8 cellular contexts compared by ENCODE assay signal in genomic region chr12:42568952-42569916, GRCh38. TPM values are rescaled to one million over a fixed set of nuclear protein-coding genes. Genes with fewer than 3 reads are reported as not detected.
DNase-seq lines count a peak whose midpoint lies in the region; FAIRE-seq and TF ChIP-seq lines count a peak whose summit lies in the region.

No MANE protein-coding gene starts in this region.

- no peak overlapping the region for H3K4me3 Mint-ChIP-seq in CD4-positive, alpha-beta memory T cell

- WGBS in esophagus muscularis mucosa, result 28% methylated on average over 6 of the region's 6 CpGs

- peaks cover 0 to 1% of the 10 kb centered on the region in 2 donors for H3K27me3 Mint-ChIP-seq in CD4-positive, alpha-beta memory T cell

- peak; percentile 87 for FAIRE-seq in GM19239 (lab: Jason Lieb, UNC)

- TF ChIP-seq CTCF in esophagus muscularis mucosa (IDR thresholded peaks at IDR 0.05) (peak; percentile 44 to 61 (median 49)), osteoblast (IDR thresholded peaks at IDR 0.05; ENCODE audit: extremely low read depth, low read depth, low read length) (peak; percentile 57)

- no peaks in the 10 kb centered on the region for H3K27me3 ChIP-seq in esophagus muscularis mucosa
- no peaks in the 10 kb centered on the region for H3K27me3 ChIP-seq in osteoblast (ENCODE audit: insufficient read depth, low read length)
- no peaks in the 10 kb centered on the region for H3K27me3 ChIP-seq in CD4-positive, alpha-beta memory T cell (ENCODE audit: insufficient read depth, low read length)

- TF ChIP-seq POLR2A in esophagus muscularis mucosa (IDR thresholded peaks at IDR 0.05; ENCODE audit: low read depth), result no peak

- no peak for TF ChIP-seq EP300 in esophagus muscularis mucosa (IDR thresholded peaks at IDR 0.05)

- H3K9me3 ChIP-seq in esophagus muscularis mucosa, result no peaks in the 10 kb centered on the region
- no peaks in the 10 kb centered on the region for H3K9me3 ChIP-seq in osteoblast (ENCODE audit: low read depth, low read length)
- H3K9me3 ChIP-seq in CD4-positive, alpha-beta memory T cell (ENCODE audit: control insufficient read depth in 1 of 2, low read length in 2 of 2), result no peaks in the 10 kb centered on the region

- H3K4me2 ChIP-seq in osteoblast (ENCODE audit: insufficient read depth, low read length), result no peak overlapping the region

- H4K20me1 ChIP-seq in osteoblast (ENCODE audit: insufficient read depth, low read length), result peaks cover 15% of the 10 kb centered on the region

- intact Hi-C loops in esophagus muscularis mucosa (cut with DNase I) (loop anchor here (2.0 kb wide), 1 partner anchor 86 kb away; no protein-coding TSS in a partner anchor), posterior cingulate gyrus (cut with DNase I) (loop anchor here (2.0 kb wide), 1 partner anchor 86 kb away; no protein-coding TSS in a partner anchor)
- intact Hi-C loops in CD4-positive, alpha-beta memory T cell (cut with micrococcal nuclease), result loop anchor here (5.0 kb wide), 2 partner anchors 87 to 1622 kb away; no protein-coding TSS in a partner anchor

- CTCF ChIA-PET in CD4-positive, alpha-beta memory T cell (lab: Charles Lee; ENCODE audit: partially characterized antibody), result interaction anchor here (1.1 to 2.0 kb wide), 2 partner anchors 9 to 14 kb away, joined by 4 to 5 read pairs; no protein-coding TSS in a partner anchor

- H3K4me3 ChIP-seq in esophagus muscularis mucosa, result no peak overlapping the region
- H3K4me3 ChIP-seq in osteoblast (ENCODE audit: insufficient read depth, low read length), result no peak overlapping the region
- no peak overlapping the region for H3K4me3 ChIP-seq in CD4-positive, alpha-beta memory T cell (ENCODE audit: low read length in 2 of 2)

- peak; percentile 41 for DNase-seq in CD1c-positive myeloid dendritic cell (ENCODE audit: extremely low spot score)
- peak; percentile 17 for DNase-seq in GM19239 (ENCODE audit: insufficient read length, low spot score)
- DNase-seq in HS-5 (ENCODE audit: low read depth), result peak; percentile 28
- DNase-seq in OCI-M1 (lab: John Stamatoyannopoulos, UW), result peak; percentile 87
- no peak for DNase-seq in esophagus muscularis mucosa (ENCODE audit: extremely low spot score)
- peak; percentile 31 for DNase-seq in osteoblast (ENCODE audit: insufficient read length, low spot score, missing footprints)
- no peak for DNase-seq in posterior cingulate gyrus
- no peak for DNase-seq in CD4-positive, alpha-beta memory T cell

- no peaks in the 10 kb centered on the region for H3K9me3 Mint-ChIP-seq in CD4-positive, alpha-beta memory T cell

- no peaks in the 10 kb centered on the region for H3K4me1 Mint-ChIP-seq in CD4-positive, alpha-beta memory T cell

- no peaks in the 10 kb centered on the region for H3K36me3 ChIP-seq in esophagus muscularis mucosa
- H3K36me3 ChIP-seq in osteoblast (ENCODE audit: insufficient read depth, low read length), result peaks cover 11% of the 10 kb centered on the region
- H3K36me3 ChIP-seq in CD4-positive, alpha-beta memory T cell (ENCODE audit: insufficient read depth, low read length), result no peaks in the 10 kb centered on the region

- H3K79me2 ChIP-seq in osteoblast (ENCODE audit: insufficient read depth, low read length), result peaks cover 36% of the 10 kb centered on the region

- H3K27ac ChIP-seq in esophagus muscularis mucosa (replicated peaks in 1 of 4) (no peak overlapping the region), osteoblast (ENCODE audit: low read depth, low read length) (no peak overlapping the region)
- H3K27ac ChIP-seq in CD4-positive, alpha-beta memory T cell (ENCODE audit: low read depth, low read length), result no peak overlapping the region

- POLR2A ChIA-PET in CD4-positive, alpha-beta memory T cell (lab: Charles Lee; ENCODE audit: partially characterized antibody), result no interaction called here

- no peak overlapping the region for H2AFZ ChIP-seq in osteoblast (ENCODE audit: low read length)

- H3K27ac Mint-ChIP-seq in CD4-positive, alpha-beta memory T cell, result no peak overlapping the region

- H3K36me3 Mint-ChIP-seq in CD4-positive, alpha-beta memory T cell, result no peaks in the 10 kb centered on the region

- H3K4me1 ChIP-seq in esophagus muscularis mucosa, result peaks cover 10 to 19% (median 16%) of the 10 kb centered on the region in 4 donors
- H3K4me1 ChIP-seq in osteoblast (ENCODE audit: insufficient read depth, low read length), result peaks cover 23% of the 10 kb centered on the region
- no peaks in the 10 kb centered on the region for H3K4me1 ChIP-seq in CD4-positive, alpha-beta memory T cell (ENCODE audit: insufficient read depth, low read length)

RNA-seq across cellular contexts. Expression of gene PRICKLE1, which starts 20.3 kb away (rescaled TPM):
- total RNA-seq in esophagus muscularis mucosa (10 to 100 TPM; 12.5 to 36.9 (median 24.4) TPM), osteoblast (13.0 and 14.7 TPM in 2 replicates)
- total RNA-seq in CD4-positive, alpha-beta memory T cell, result not detected
- not detected for polyA plus RNA-seq in CD4-positive, alpha-beta memory T cell

Comparison
In these comparisons a context has a peak if more than half of its experiments do, and no peak if none do; other contexts are left out.
1. DNase-seq: peak in CD1c-positive myeloid dendritic cell (single experiment), GM19239 (single experiment), HS-5 (single experiment), OCI-M1 (single experiment) and osteoblast (single experiment); none in esophagus muscularis mucosa (single experiment), posterior cingulate gyrus (0 of 10) and CD4-positive, alpha-beta memory T cell (0 of 5).
2. RNA of gene PRICKLE1, which starts 20.3 kb away (total RNA-seq): 12.5 to 36.9 TPM in esophagus muscularis mucosa and 13.0 to 14.7 TPM in osteoblast; not detected in CD4-positive, alpha-beta memory T cell; every median in the first group is over 10 times any median in the second.